ENCODE assay signal across 8 cellular contexts in genomic region chr1:162560303-162561036, GRCh38. TPM values are rescaled to one million over a fixed set of nuclear protein-coding genes. Genes with fewer than 3 reads are reported as not detected.
A peak's percentile ranks its signal among the peaks of the same experiment; 100 is the strongest.
DNase-seq lines count a peak whose midpoint lies in the region; ATAC-seq and TF ChIP-seq lines count a peak whose summit lies in the region.

No MANE protein-coding gene starts in this region.

- no peaks in the 10 kb centered on the region for H3K79me2 ChIP-seq in parathyroid adenoma

- peak overlapping the region; percentile 85 for H3K4me2 ChIP-seq in parathyroid adenoma (ENCODE audit: low read length)

- peak overlapping the region; percentile 95 to 98 for H3K27ac Mint-ChIP-seq in T-cell

- no peak overlapping the region for H3K9ac ChIP-seq in parathyroid adenoma

- H3K9me3 Mint-ChIP-seq in T-cell: no peaks in the 10 kb centered on the region

- POLR2A ChIA-PET in T-cell (lab: Charles Lee): interaction anchor here in 1 of 2 donors (1.1 kb wide), 1 partner anchor 62 kb away, joined by 5 read pairs; no protein-coding TSS in a partner anchor

- CTCF ChIA-PET in T-cell (lab: Charles Lee): no interaction called here

- TF ChIP-seq CTCF in fibroblast of pulmonary artery (IDR thresholded peaks at IDR 0.05; ENCODE audit: low read length, missing control alignments): no peak
- no peak for TF ChIP-seq CTCF in parathyroid adenoma (IDR thresholded peaks at IDR 0.05)

- H3K27ac ChIP-seq in parathyroid adenoma: peak overlapping the region; percentile 92

- H2AFZ ChIP-seq in parathyroid adenoma: peak overlapping the region; percentile 95

- peaks cover 5% of the 10 kb centered on the region for H3K27me3 ChIP-seq in H7 (ENCODE audit: control insufficient read depth, insufficient read depth, low read length)
- no peaks in the 10 kb centered on the region for H3K27me3 ChIP-seq in parathyroid adenoma (ENCODE audit: control insufficient read depth, insufficient read depth, low read length)

- H3K4me1 ChIP-seq in parathyroid adenoma: no peaks in the 10 kb centered on the region

- H3K36me3 ChIP-seq in H7 (replicated peaks; ENCODE audit: control insufficient read depth, insufficient read depth, low read length): no peaks in the 10 kb centered on the region
- no peaks in the 10 kb centered on the region for H3K36me3 ChIP-seq in parathyroid adenoma (ENCODE audit: control insufficient read depth, insufficient read depth, low read length)

- H3K36me3 Mint-ChIP-seq in T-cell: no peaks in the 10 kb centered on the region

- peak overlapping the region; percentile 98 for H3K4me3 ChIP-seq in H7 (ENCODE audit: insufficient read depth, low read depth, low read length)
- peak overlapping the region; percentile 61 for H3K4me3 ChIP-seq in fibroblast of pulmonary artery (replicated peaks; ENCODE audit: low read depth, low read length)
- peak overlapping the region; percentile 82 for H3K4me3 ChIP-seq in parathyroid adenoma (ENCODE audit: low read depth, low read length)

- peaks cover 0 to 5% of the 10 kb centered on the region in 2 donors for H3K27me3 Mint-ChIP-seq in T-cell

- peak overlapping the region; percentile 93 to 96 (median 95) for H3K4me3 Mint-ChIP-seq in T-cell

- no peaks in the 10 kb centered on the region for H3K9me3 ChIP-seq in parathyroid adenoma (ENCODE audit: control insufficient read depth, low read length)

- ATAC-seq in T-cell (replicated peaks in 1 of 4) (no peak), HG02610 (IDR thresholded peaks at IDR 0.05; ENCODE audit: unreplicated experiment) (no peak), HG02623 (IDR thresholded peaks at IDR 0.05; ENCODE audit: unreplicated experiment) (no peak)

- peaks cover 34 to 42% (median 38%) of the 10 kb centered on the region in 3 donors for H3K4me1 Mint-ChIP-seq in T-cell

- DNase-seq in H7 (no peak), T-cell (peak in 2 of 34 experiments; percentile 2 to 4), fibroblast of pulmonary artery (ENCODE audit: low read depth) (peak; percentile 22), NCI-H187 (lab: John Stamatoyannopoulos, UW) (no peak), HCEC 1CT (no peak)

RNA-seq across cellular contexts. Expression of gene UAP1, which starts 1.1 kb away (rescaled TPM):
- 48.4 and 54.8 TPM in 2 replicates for total RNA-seq in H7 (2014; rRNA removed; shearing (Covaris generic))
- 10 to 100 TPM; 16.7 to 39.1 (median 19.2) TPM for total RNA-seq in T-cell
